Comparison of ENCODE assay signal across 22 cellular contexts in genomic region chr14:72786377-72787350, GRCh38.
DNase-seq lines count a peak whose midpoint lies in the region; ATAC-seq and TF ChIP-seq lines count a peak whose summit lies in the region.
"Had no signal": no experiment of that assay in that cellular context is flagged by ENCODE, and none has a peak within 500 bp of the region (broad histone marks: within the 10 kb centered on the region; RNA-seq: fewer than 3 reads in every experiment).

No MANE protein-coding gene starts in this region.

- no peak overlapping the region for H3K27ac ChIP-seq in trophoblast cell (ENCODE audit: low read depth, low read length)
- no peak overlapping the region for H3K27ac ChIP-seq in neural progenitor cell
- H3K27ac ChIP-seq: PC-9, RWPE1 had no signal

- no peak overlapping the region for H3K9ac ChIP-seq in trophoblast cell (ENCODE audit: low read length)
- no peak overlapping the region for H3K9ac ChIP-seq in neural progenitor cell

- intact Hi-C loops in activated CD8-positive, alpha-beta T cell treated with anti-CD3 and anti-CD28 coated beads for 36 hours (cut with micrococcal nuclease): no loop called here

- no peak overlapping the region for H3K23ac ChIP-seq in trophoblast cell (ENCODE audit: low read length)

- no peak overlapping the region for H3K4ac ChIP-seq in trophoblast cell (ENCODE audit: low read depth, low read length)

- POLR2A ChIA-PET in activated CD8-positive, alpha-beta T cell treated with anti-CD3 and anti-CD28 coated beads, Interleukin-2, amount 10 ng/mL, durations not matched to agents 7 days and 5 days (lab: Charles Lee): no interaction called here
- POLR2A ChIA-PET in activated CD8-positive, alpha-beta T cell treated with anti-CD3 and anti-CD28 coated beads for 36 hours (lab: Charles Lee): no interaction called here

- peak; percentile 9 for DNase-seq in activated CD8-positive, alpha-beta T cell treated with anti-CD3 and anti-CD28 coated beads, Interleukin-2, amount 10 ng/mL, durations not matched to agents 7 days and 5 days
- DNase-seq in activated CD8-positive, alpha-beta T cell treated with anti-CD3 and anti-CD28 coated beads for 36 hours: no peak
- DNase-seq in DMS 273 treated with DMSO at 0.1 percent for 48 hours (lab: John Stamatoyannopoulos, UW): peak; percentile 4
- DNase-seq in ecto neural progenitor cell (ENCODE audit: low spot score): peak; percentile 25
- DNase-seq in trophoblast cell: no peak
- DNase-seq in NCI-H1105 treated with DMSO at 0.1 percent for 48 hours (lab: John Stamatoyannopoulos, UW): no peak
- no peak for DNase-seq in neural progenitor cell (ENCODE audit: low spot score)
- DNase-seq: BE2C; CD4-positive, CD25-positive, alpha-beta regulatory T cell; COR-L47; DMS53; EL; HCEC 1CT; MM.1S; NCI-H1092; NCI-H146; NCI-H226; NCI-H526; PC-9 had no signal

- H3K27me3 Mint-ChIP-seq in activated CD8-positive, alpha-beta T cell treated with anti-CD3 and anti-CD28 coated beads, Interleukin-2, amount 10 ng/mL, durations not matched to agents 7 days and 5 days (ENCODE audit: low read depth): peaks cover 5% of the 10 kb centered on the region
- H3K27me3 Mint-ChIP-seq in activated CD8-positive, alpha-beta T cell treated with anti-CD3 and anti-CD28 coated beads for 36 hours: no peaks in the 10 kb centered on the region
- no peaks in the 10 kb centered on the region for H3K27me3 Mint-ChIP-seq in neural progenitor cell (ENCODE audit: insufficient read depth, low read depth)

- H3K79me2 ChIP-seq in trophoblast cell (ENCODE audit: control insufficient read depth, insufficient read depth, low read length, poor library complexity) (no peaks in the 10 kb centered on the region), neural progenitor cell (ENCODE audit: low read depth) (no peaks in the 10 kb centered on the region)

- H3K4me3 Mint-ChIP-seq in activated CD8-positive, alpha-beta T cell treated with anti-CD3 and anti-CD28 coated beads, Interleukin-2, amount 10 ng/mL, durations not matched to agents 7 days and 5 days: no peak overlapping the region
- H3K4me3 Mint-ChIP-seq in activated CD8-positive, alpha-beta T cell treated with anti-CD3 and anti-CD28 coated beads for 36 hours: no peak overlapping the region
- no peak overlapping the region for H3K4me3 Mint-ChIP-seq in neural progenitor cell
- H3K4me3 Mint-ChIP-seq: CD4-positive, CD25-positive, alpha-beta regulatory T cell; GM23338 had no signal

- no peaks in the 10 kb centered on the region for H3K27me3 ChIP-seq in trophoblast cell (ENCODE audit: insufficient read depth, low read length)
- no peaks in the 10 kb centered on the region for H3K27me3 ChIP-seq in neural progenitor cell
- H3K27me3 ChIP-seq: BE2C had no signal

- WGBS in trophoblast cell (ENCODE audit: extremely low coverage, insufficient coverage, insufficient read length): no CpG with 5 or more reads among the region's 13 CpGs

- peaks cover 14% of the 10 kb centered on the region for H3K79me1 ChIP-seq in trophoblast cell (ENCODE audit: low read length)

- H3K36me3 ChIP-seq in trophoblast cell (ENCODE audit: control insufficient read depth in 1 of 2, insufficient read depth in 2 of 2, low read length in 2 of 2) (no peaks in the 10 kb centered on the region), neural progenitor cell (no peaks in the 10 kb centered on the region)
- H3K36me3 ChIP-seq: BE2C had no signal

- no peaks in the 10 kb centered on the region for H3K36me3 Mint-ChIP-seq in activated CD8-positive, alpha-beta T cell treated with anti-CD3 and anti-CD28 coated beads, Interleukin-2, amount 10 ng/mL, durations not matched to agents 7 days and 5 days (ENCODE audit: low read depth)
- H3K36me3 Mint-ChIP-seq in activated CD8-positive, alpha-beta T cell treated with anti-CD3 and anti-CD28 coated beads for 36 hours (ENCODE audit: low read depth): no peaks in the 10 kb centered on the region
- no peaks in the 10 kb centered on the region for H3K36me3 Mint-ChIP-seq in neural progenitor cell
- H3K36me3 Mint-ChIP-seq: CD4-positive, CD25-positive, alpha-beta regulatory T cell had no signal

- no peak overlapping the region for H2AFZ ChIP-seq in trophoblast cell (ENCODE audit: insufficient read depth, low read length, poor library complexity)
- no peak overlapping the region for H2AFZ ChIP-seq in neural progenitor cell (replicated peaks)
- H2AFZ ChIP-seq: GM23338, PC-9 had no signal

- H4K8ac ChIP-seq in trophoblast cell (ENCODE audit: low read depth, low read length): no peak overlapping the region

- H3F3A ChIP-seq in neural progenitor cell (ENCODE audit: low read depth): no peaks in the 10 kb centered on the region

- H4K91ac ChIP-seq in trophoblast cell (ENCODE audit: low read depth, low read length): peak overlapping the region; percentile 1

- H3K4me1 ChIP-seq in trophoblast cell (ENCODE audit: control insufficient read depth in 1 of 2, insufficient read depth in 2 of 2, low read length in 2 of 2): peaks cover 15 to 18% of the 10 kb centered on the region in 2 experiments
- no peaks in the 10 kb centered on the region for H3K4me1 ChIP-seq in neural progenitor cell

- H3K4me3 ChIP-seq in trophoblast cell (ENCODE audit: low read depth, low read length): no peak overlapping the region
- H3K4me3 ChIP-seq in neural progenitor cell: no peak overlapping the region
- H3K4me3 ChIP-seq: GM23338, PC-9 had no signal

- TF ChIP-seq CTCF in activated CD8-positive, alpha-beta T cell treated with anti-CD3 and anti-CD28 coated beads for 36 hours (IDR thresholded peaks at IDR 0.05): no peak
- no peak for TF ChIP-seq CTCF in neural progenitor cell (IDR thresholded peaks at IDR 0.05)

- H3K18ac ChIP-seq in trophoblast cell (ENCODE audit: low read length): no peak overlapping the region

- H3K27ac Mint-ChIP-seq in activated CD8-positive, alpha-beta T cell treated with anti-CD3 and anti-CD28 coated beads, Interleukin-2, amount 10 ng/mL, durations not matched to agents 7 days and 5 days: no peak overlapping the region
- no peak overlapping the region for H3K27ac Mint-ChIP-seq in activated CD8-positive, alpha-beta T cell treated with anti-CD3 and anti-CD28 coated beads for 36 hours
- no peak overlapping the region for H3K27ac Mint-ChIP-seq in neural progenitor cell
- H3K27ac Mint-ChIP-seq: GM23338 had no signal

- no peak overlapping the region for H4K12ac ChIP-seq in trophoblast cell (ENCODE audit: low read depth, low read length)

- no peak overlapping the region for H2BK5ac ChIP-seq in trophoblast cell (ENCODE audit: low read depth, low read length, poor library complexity)

- ATAC-seq in activated CD8-positive, alpha-beta T cell treated with anti-CD3 and anti-CD28 coated beads, Interleukin-2, amount 10 ng/mL, durations not matched to agents 7 days and 5 days: no peak
- ATAC-seq in activated CD8-positive, alpha-beta T cell treated with anti-CD3 and anti-CD28 coated beads for 36 hours: no peak
- no peak for ATAC-seq in HG03571 (IDR thresholded peaks at IDR 0.05; ENCODE audit: unreplicated experiment)
- ATAC-seq: GM23338 had no signal

- H3K14ac ChIP-seq in trophoblast cell (ENCODE audit: low read length): no peak overlapping the region

- CTCF ChIA-PET in activated CD8-positive, alpha-beta T cell treated with anti-CD3 and anti-CD28 coated beads, Interleukin-2, amount 10 ng/mL, durations not matched to agents 7 days and 5 days (lab: Charles Lee): no interaction called here
- CTCF ChIA-PET in activated CD8-positive, alpha-beta T cell treated with anti-CD3 and anti-CD28 coated beads for 36 hours (lab: Charles Lee): no interaction called here

- no peaks in the 10 kb centered on the region for H3K9me3 Mint-ChIP-seq in activated CD8-positive, alpha-beta T cell treated with anti-CD3 and anti-CD28 coated beads, Interleukin-2, amount 10 ng/mL, durations not matched to agents 7 days and 5 days (ENCODE audit: insufficient read depth)
- H3K9me3 Mint-ChIP-seq in activated CD8-positive, alpha-beta T cell treated with anti-CD3 and anti-CD28 coated beads for 36 hours: no peaks in the 10 kb centered on the region
- H3K9me3 Mint-ChIP-seq in neural progenitor cell: no peaks in the 10 kb centered on the region

- peak overlapping the region; percentile 15 for H2BK12ac ChIP-seq in trophoblast cell (ENCODE audit: low read length)

- no peaks in the 10 kb centered on the region for H4K20me1 ChIP-seq in neural progenitor cell (ENCODE audit: low read depth)

- H2AK5ac ChIP-seq in trophoblast cell (ENCODE audit: low read length): no peak overlapping the region

- H2BK120ac ChIP-seq in trophoblast cell (ENCODE audit: insufficient read depth, low read length, poor library complexity): peak overlapping the region; percentile 14

- peaks cover 27% of the 10 kb centered on the region for H3K4me1 Mint-ChIP-seq in activated CD8-positive, alpha-beta T cell treated with anti-CD3 and anti-CD28 coated beads, Interleukin-2, amount 10 ng/mL, durations not matched to agents 7 days and 5 days (ENCODE audit: low read depth)
- H3K4me1 Mint-ChIP-seq in activated CD8-positive, alpha-beta T cell treated with anti-CD3 and anti-CD28 coated beads for 36 hours (ENCODE audit: low read depth): no peaks in the 10 kb centered on the region
- peaks cover 10% of the 10 kb centered on the region for H3K4me1 Mint-ChIP-seq in neural progenitor cell

- H3K4me2 ChIP-seq in trophoblast cell (ENCODE audit: low read length) (no peak overlapping the region), neural progenitor cell (no peak overlapping the region)
- H3K4me2 ChIP-seq: GM23338, PC-9 had no signal

- H3K9me3 ChIP-seq in trophoblast cell (ENCODE audit: insufficient read depth, low read depth, low read length) (no peaks in the 10 kb centered on the region), neural progenitor cell (ENCODE audit: low read depth) (no peaks in the 10 kb centered on the region)
- H3K9me3 ChIP-seq: BE2C had no signal

Comparison
In these comparisons a context has a peak if more than half of its experiments do, and no peak if none do; other contexts are left out.
1. DNase-seq: peak in activated CD8-positive, alpha-beta T cell treated with anti-CD3 and anti-CD28 coated beads, Interleukin-2, amount 10 ng/mL, durations not matched to agents 7 days and 5 days (single experiment), DMS 273 treated with DMSO at 0.1 percent for 48 hours (single experiment) and ecto neural progenitor cell (single experiment); none in activated CD8-positive, alpha-beta T cell treated with anti-CD3 and anti-CD28 coated beads for 36 hours (single experiment), trophoblast cell (0 of 2), NCI-H1105 treated with DMSO at 0.1 percent for 48 hours (single experiment) and neural progenitor cell (single experiment).